ENCODE assay signal across 8 cellular contexts in the genomic region with DNA sequence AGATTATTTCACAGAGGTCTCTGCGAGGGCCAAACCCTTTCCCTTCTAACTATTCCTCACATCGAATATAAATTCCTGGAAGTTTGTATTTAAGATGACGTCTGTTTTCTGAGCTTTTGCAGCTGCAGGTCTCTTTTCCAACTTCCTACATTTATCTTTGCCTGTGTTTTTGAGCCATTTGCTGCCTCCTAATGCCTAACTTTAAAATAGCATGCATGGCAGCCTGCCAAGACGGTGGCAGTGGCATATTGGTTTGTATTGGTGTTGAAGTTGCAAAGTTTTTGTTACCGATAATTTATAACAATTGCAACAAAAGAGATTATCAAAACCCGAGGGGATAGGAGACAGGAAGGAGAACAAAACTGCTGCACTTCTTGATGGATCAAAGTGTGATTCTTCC.
DNase-seq lines count a peak whose midpoint lies in the region; ATAC-seq lines count a peak whose summit lies in the region.

No MANE protein-coding gene starts in this region.

- H3K9me3 Mint-ChIP-seq in activated naive CD4-positive, alpha-beta T cell treated with anti-CD3 and anti-CD28 coated beads, Interleukin-2, amount 10 ng/mL, durations not matched to agents 7 days and 5 days, result no peaks in the 10 kb centered on the region

- DNase-seq in G401 (ENCODE audit: low spot score) (peak; percentile 36), NCI-H69 (lab: John Stamatoyannopoulos, UW) (peak; percentile 79), left ventricle myocardium superior (peak; percentile 70), sciatic nerve (ENCODE audit: low spot score) (peak; percentile 77)
- peak; percentile 22 for DNase-seq in activated naive CD4-positive, alpha-beta T cell treated with anti-CD3 and anti-CD28 coated beads, Interleukin-2, amount 10 ng/mL, durations not matched to agents 7 days and 5 days

- ATAC-seq in HG03342 (IDR thresholded peaks at IDR 0.05; ENCODE audit: unreplicated experiment), result peak; percentile 52
- no peak for ATAC-seq in left ventricle myocardium superior
- no peak for ATAC-seq in sciatic nerve
- ATAC-seq in HG03135 (IDR thresholded peaks at IDR 0.05; ENCODE audit: unreplicated experiment), result no peak
- ATAC-seq in HG03439 (IDR thresholded peaks at IDR 0.05; ENCODE audit: unreplicated experiment), result no peak

- no peak overlapping the region for H3K4me3 Mint-ChIP-seq in activated naive CD4-positive, alpha-beta T cell treated with anti-CD3 and anti-CD28 coated beads, Interleukin-2, amount 10 ng/mL, durations not matched to agents 7 days and 5 days

- no peak overlapping the region for H3K27ac Mint-ChIP-seq in activated naive CD4-positive, alpha-beta T cell treated with anti-CD3 and anti-CD28 coated beads, Interleukin-2, amount 10 ng/mL, durations not matched to agents 7 days and 5 days

- H3K27me3 Mint-ChIP-seq in activated naive CD4-positive, alpha-beta T cell treated with anti-CD3 and anti-CD28 coated beads, Interleukin-2, amount 10 ng/mL, durations not matched to agents 7 days and 5 days, result peaks cover 6% of the 10 kb centered on the region

- in situ Hi-C loops in G401 (cut with HindIII; ENCODE audit: low sequenced_read_pairs), result no loop called here

- intact Hi-C loops in left ventricle myocardium superior (cut with micrococcal nuclease) (loop anchor here (10.0 kb wide), 1 partner anchor 372 kb away; no protein-coding TSS in a partner anchor), sciatic nerve (cut with DNase I) (no loop called here)

- H3K36me3 Mint-ChIP-seq in activated naive CD4-positive, alpha-beta T cell treated with anti-CD3 and anti-CD28 coated beads, Interleukin-2, amount 10 ng/mL, durations not matched to agents 7 days and 5 days, result no peaks in the 10 kb centered on the region

- no peaks in the 10 kb centered on the region for H3K4me1 Mint-ChIP-seq in activated naive CD4-positive, alpha-beta T cell treated with anti-CD3 and anti-CD28 coated beads, Interleukin-2, amount 10 ng/mL, durations not matched to agents 7 days and 5 days

- CTCF ChIA-PET in activated naive CD4-positive, alpha-beta T cell treated with anti-CD3 and anti-CD28 coated beads, Interleukin-2, amount 10 ng/mL, durations not matched to agents 7 days and 5 days (lab: Charles Lee), result no interaction called here

Comparison
In these comparisons a context has a peak if more than half of its experiments do, and no peak if none do; other contexts are left out.
1. DNase-seq: peak in every context shown above with its lines; median percentile 79 in NCI-H69; 77 in sciatic nerve; 70 in left ventricle myocardium superior; 36 in G401; 22 in activated naive CD4-positive, alpha-beta T cell treated with anti-CD3 and anti-CD28 coated beads, Interleukin-2, amount 10 ng/mL, durations not matched to agents 7 days and 5 days.